Comparison of ENCODE assay signal across 12 cellular contexts in the genomic region with DNA sequence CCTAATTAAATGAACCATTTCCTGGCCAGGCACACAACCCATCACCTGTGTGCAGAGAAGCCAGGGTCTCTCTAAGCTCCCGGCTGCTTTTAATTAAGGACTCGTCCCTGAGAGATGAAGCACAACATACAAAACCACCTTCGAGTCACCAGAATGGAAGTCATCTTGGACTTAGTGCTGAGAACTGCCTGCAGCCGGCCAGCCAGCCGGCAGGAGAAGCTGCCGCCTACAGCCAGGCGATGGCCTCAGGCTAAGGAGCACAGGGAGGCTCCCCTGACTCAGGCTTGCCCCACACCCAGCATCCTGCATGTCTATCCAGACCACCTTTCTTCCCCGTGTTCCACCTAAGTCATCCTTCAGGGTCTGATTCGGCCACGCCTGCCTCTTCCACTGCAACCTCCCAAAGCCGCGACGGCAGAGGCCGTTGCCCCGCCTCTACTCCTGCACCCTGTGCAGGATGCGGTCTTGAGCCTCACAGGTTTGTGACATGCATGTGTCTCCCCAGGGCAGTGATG.
DNase-seq lines count a peak whose midpoint lies in the region; ATAC-seq and TF ChIP-seq lines count a peak whose summit lies in the region.
"Had no signal": no experiment of that assay in that cellular context is flagged by ENCODE, and none has a peak within 500 bp of the region (broad histone marks: within the 10 kb centered on the region; RNA-seq: fewer than 3 reads in every experiment).

No MANE protein-coding gene starts in this region.

- H3K27me3 ChIP-seq in BE2C (no peaks in the 10 kb centered on the region), brain microvascular endothelial cell (replicated peaks) (no peaks in the 10 kb centered on the region), aorta (ENCODE audit: control insufficient read depth in 1 of 2, insufficient read depth in 2 of 2, low read length in 1 of 2) (no peaks in the 10 kb centered on the region)

- H3K27ac ChIP-seq in HEK293 (ENCODE audit: extremely low read depth, low read depth, low read length), result no peak overlapping the region
- H3K27ac ChIP-seq in brain microvascular endothelial cell, result no peak overlapping the region
- no peak overlapping the region for H3K27ac ChIP-seq in aorta (ENCODE audit: low read depth in 1 of 2, low read length in 2 of 2)

- H3K9me3 ChIP-seq in BE2C, result no peaks in the 10 kb centered on the region
- H3K9me3 ChIP-seq in HEK293 (ENCODE audit: control insufficient read depth, insufficient read depth, low read depth, low read length), result no peaks in the 10 kb centered on the region
- no peaks in the 10 kb centered on the region for H3K9me3 ChIP-seq in aorta (ENCODE audit: control insufficient read depth, low read length)

- DNase-seq in BE2C (peak; percentile 42), brain microvascular endothelial cell (no peak), kidney tubule cell (ENCODE audit: low spot score) (peak; percentile 33), SW480 (ENCODE audit: low spot score) (no peak), HT-29 (ENCODE audit: low spot score) (no peak), cerebellar cortex (ENCODE audit: low spot score) (no peak), aorta (no peak)
- DNase-seq: activated CD4-positive, alpha-beta T cell treated with anti-CD3 and anti-CD28 coated beads, Interleukin-2, amount 50 U/mL, for 1 hour; cerebellar nuclear complex; NCI-H1930; Right ventricle myocardium superior had no signal

- no peaks in the 10 kb centered on the region for H3K36me3 ChIP-seq in BE2C
- H3K36me3 ChIP-seq in HEK293 (ENCODE audit: control insufficient read depth in 2 of 2, insufficient read depth in 1 of 2, low read length in 2 of 2), result peaks cover 0 to 6% of the 10 kb centered on the region in 2 experiments; a peak in 1 of 3 replicates
- peaks cover 18% of the 10 kb centered on the region for H3K36me3 ChIP-seq in brain microvascular endothelial cell (replicated peaks)
- H3K36me3 ChIP-seq in aorta (ENCODE audit: control insufficient read depth in 1 of 2, insufficient read depth in 2 of 2, low read length in 1 of 2), result no peaks in the 10 kb centered on the region

- 64 to 68% methylated on average over 16 of the region's 16 CpGs for WGBS in aorta, 2 donors

- POLR2A ChIA-PET in HEK293 (lab: Yijun Ruan, JAX), result no interaction called here

- in situ Hi-C loops in brain microvascular endothelial cell (cut with HindIII; ENCODE audit: low pct_ligation_motif_present, low sequenced_read_pairs), result loop anchor here (25.0 kb wide), 1 partner anchor 242 kb away; a partner anchor contains a TSS

- CTCF ChIA-PET in HEK293 (lab: Yijun Ruan, JAX), result interaction anchor here (0.9 kb wide), 1 partner anchor 258 kb away, joined by 3 read pairs; no protein-coding TSS in a partner anchor

- TF ChIP-seq CTCF in BE2C (IDR thresholded peaks at IDR 0.05; ENCODE audit: low read depth, low read length) (0 out of 2 replicates have a peak, but pooled peaks have one; percentile 8), HEK293 (tag by site-specific recombination; IDR thresholded peaks at IDR 0.05) (no peak), brain microvascular endothelial cell (IDR thresholded peaks at IDR 0.05; ENCODE audit: low read depth, low read length, missing control alignments) (peak; percentile 37)

- H3K4me3 ChIP-seq in BE2C (ENCODE audit: low read depth, low read length) (no peak overlapping the region), HEK293 (ENCODE audit: low read depth, low read length) (no peak overlapping the region), brain microvascular endothelial cell (ENCODE audit: low read depth, low read length) (no peak overlapping the region), aorta (ENCODE audit: low read length in 2 of 2) (no peak overlapping the region)

- ATAC-seq in aorta (ENCODE audit: low FRiP score), result no peak

- intact Hi-C loops in aorta (cut with DNase I), result loop anchor here in 1 of 2 donors (5.0 kb wide), 1 partner anchor 37 kb away; no protein-coding TSS in a partner anchor

- H3K4me1 ChIP-seq in BE2C, result no peaks in the 10 kb centered on the region; the same call in 1 of the 2 replicates
- H3K4me1 ChIP-seq in HEK293 (ENCODE audit: control insufficient read depth, insufficient read depth, low read length), result no peaks in the 10 kb centered on the region
- peaks cover 0 to 4% of the 10 kb centered on the region in 2 donors for H3K4me1 ChIP-seq in aorta (ENCODE audit: control insufficient read depth in 1 of 2, insufficient read depth in 2 of 2, low read length in 2 of 2)

TF ChIP-seq in HEK293, 187 proteins besides CTCF, POLR2A, EP300 and RAD21:
- TF ChIP-seq ZNF37A (tag by site-specific recombination; IDR thresholded peaks at IDR 0.05), result no peak
- TF ChIP-seq, protein P1, sequence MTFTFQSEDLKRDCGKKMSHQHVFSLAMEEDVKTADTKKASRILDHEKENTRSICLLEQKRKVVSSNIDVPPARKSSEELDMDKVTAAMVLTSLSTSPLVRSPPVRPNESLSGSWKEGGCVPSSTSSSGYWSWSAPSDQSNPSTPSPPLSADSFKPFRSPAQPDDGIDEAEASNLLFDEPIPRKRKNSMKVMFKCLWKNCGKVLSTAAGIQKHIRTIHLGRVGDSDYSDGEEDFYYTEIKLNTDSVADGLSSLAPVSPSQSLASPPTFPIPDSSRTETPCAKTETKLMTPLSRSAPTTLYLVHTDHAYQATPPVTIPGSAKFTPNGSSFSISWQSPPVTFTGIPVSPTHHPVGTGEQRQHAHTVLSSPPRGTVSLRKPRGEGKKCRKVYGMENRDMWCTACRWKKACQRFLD (tag by site-specific recombination; IDR thresholded peaks at IDR 0.05), result no peak
- TF ChIP-seq ZNF529 (tag by site-specific recombination; IDR thresholded peaks at IDR 0.05; ENCODE audit: insufficient replicate concordance), result no peak
- TF ChIP-seq, protein P2, sequence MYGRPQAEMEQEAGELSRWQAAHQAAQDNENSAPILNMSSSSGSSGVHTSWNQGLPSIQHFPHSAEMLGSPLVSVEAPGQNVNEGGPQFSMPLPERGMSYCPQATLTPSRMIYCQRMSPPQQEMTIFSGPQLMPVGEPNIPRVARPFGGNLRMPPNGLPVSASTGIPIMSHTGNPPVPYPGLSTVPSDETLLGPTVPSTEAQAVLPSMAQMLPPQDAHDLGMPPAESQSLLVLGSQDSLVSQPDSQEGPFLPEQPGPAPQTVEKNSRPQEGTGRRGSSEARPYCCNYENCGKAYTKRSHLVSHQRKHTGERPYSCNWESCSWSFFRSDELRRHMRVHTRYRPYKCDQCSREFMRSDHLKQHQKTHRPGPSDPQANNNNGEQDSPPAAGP (tag by site-specific recombination; IDR thresholded peaks at IDR 0.05), result peak; percentile 72
- TF ChIP-seq, protein P3, sequence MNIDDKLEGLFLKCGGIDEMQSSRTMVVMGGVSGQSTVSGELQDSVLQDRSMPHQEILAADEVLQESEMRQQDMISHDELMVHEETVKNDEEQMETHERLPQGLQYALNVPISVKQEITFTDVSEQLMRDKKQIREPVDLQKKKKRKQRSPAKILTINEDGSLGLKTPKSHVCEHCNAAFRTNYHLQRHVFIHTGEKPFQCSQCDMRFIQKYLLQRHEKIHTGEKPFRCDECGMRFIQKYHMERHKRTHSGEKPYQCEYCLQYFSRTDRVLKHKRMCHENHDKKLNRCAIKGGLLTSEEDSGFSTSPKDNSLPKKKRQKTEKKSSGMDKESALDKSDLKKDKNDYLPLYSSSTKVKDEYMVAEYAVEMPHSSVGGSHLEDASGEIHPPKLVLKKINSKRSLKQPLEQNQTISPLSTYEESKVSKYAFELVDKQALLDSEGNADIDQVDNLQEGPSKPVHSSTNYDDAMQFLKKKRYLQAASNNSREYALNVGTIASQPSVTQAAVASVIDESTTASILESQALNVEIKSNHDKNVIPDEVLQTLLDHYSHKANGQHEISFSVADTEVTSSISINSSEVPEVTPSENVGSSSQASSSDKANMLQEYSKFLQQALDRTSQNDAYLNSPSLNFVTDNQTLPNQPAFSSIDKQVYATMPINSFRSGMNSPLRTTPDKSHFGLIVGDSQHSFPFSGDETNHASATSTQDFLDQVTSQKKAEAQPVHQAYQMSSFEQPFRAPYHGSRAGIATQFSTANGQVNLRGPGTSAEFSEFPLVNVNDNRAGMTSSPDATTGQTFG (tag by site-specific recombination; IDR thresholded peaks at IDR 0.05; ENCODE audit: borderline replicate concordance), result no peak
- no peak for TF ChIP-seq TRIM28 (IDR thresholded peaks at IDR 0.05; ENCODE audit: borderline replicate concordance, low read length)
- peak; percentile 48 for TF ChIP-seq KLF1 (tag by site-specific recombination; IDR thresholded peaks at IDR 0.05)
- TF ChIP-seq, protein P4, sequence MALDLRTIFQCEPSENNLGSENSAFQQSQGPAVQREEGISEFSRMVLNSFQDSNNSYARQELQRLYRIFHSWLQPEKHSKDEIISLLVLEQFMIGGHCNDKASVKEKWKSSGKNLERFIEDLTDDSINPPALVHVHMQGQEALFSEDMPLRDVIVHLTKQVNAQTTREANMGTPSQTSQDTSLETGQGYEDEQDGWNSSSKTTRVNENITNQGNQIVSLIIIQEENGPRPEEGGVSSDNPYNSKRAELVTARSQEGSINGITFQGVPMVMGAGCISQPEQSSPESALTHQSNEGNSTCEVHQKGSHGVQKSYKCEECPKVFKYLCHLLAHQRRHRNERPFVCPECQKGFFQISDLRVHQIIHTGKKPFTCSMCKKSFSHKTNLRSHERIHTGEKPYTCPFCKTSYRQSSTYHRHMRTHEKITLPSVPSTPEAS (tag by site-specific recombination; IDR thresholded peaks at IDR 0.05), result no peak

Comparison
In these comparisons a context has a peak if more than half of its experiments do, and no peak if none do; other contexts are left out.
1. DNase-seq: peak in BE2C (single experiment) and kidney tubule cell (single experiment); none in brain microvascular endothelial cell (single experiment), SW480 (single experiment), HT-29 (single experiment), cerebellar cortex (single experiment) and aorta (0 of 2).